Comparison of ENCODE assay signal across 6 cellular contexts in genomic region chr13:106173891-106174610, GRCh38.
"Had no signal": no experiment of that assay in that cellular context is flagged by ENCODE, and none has a peak within 500 bp of the region (broad histone marks: within the 10 kb centered on the region; RNA-seq: fewer than 3 reads in every experiment).

No MANE protein-coding gene starts in this region.

- FAIRE-seq: HTR-8/SVneo had no signal

- DNase-seq: GM23248, GOT3, H9, HCEC 1CT, KBM-7 had no signal
